15 cellular contexts compared by ENCODE assay signal in genomic region chr16:81499576-81500380, GRCh38. TPM values are rescaled to one million over a fixed set of nuclear protein-coding genes. Genes with fewer than 3 reads are reported as not detected.
DNase-seq lines count a peak whose midpoint lies in the region; ATAC-seq and TF ChIP-seq lines count a peak whose summit lies in the region.
"Had no signal": no experiment of that assay in that cellular context is flagged by ENCODE, and none has a peak within 500 bp of the region (broad histone marks: within the 10 kb centered on the region; RNA-seq: fewer than 3 reads in every experiment).

No MANE protein-coding gene starts in this region.

- H3K79me2 ChIP-seq in PC-3 (ENCODE audit: low read length) (peaks cover 92% of the 10 kb centered on the region), trophoblast cell (ENCODE audit: control insufficient read depth, insufficient read depth, low read length, poor library complexity) (peaks cover 8% of the 10 kb centered on the region)

- H3K9ac ChIP-seq in BLaER1 treated with 17β-estradiol and CSF1 and Interleukin-3, amounts not matched to agents 10 nM and 100 nM, result peak overlapping the region; percentile 36 to 74 (median 55); a peak in 16 of 22 replicates
- H3K9ac ChIP-seq in PC-3 (ENCODE audit: low read length) (peak overlapping the region; percentile 25; the same call in 1 of the 2 replicates), endodermal cell (ENCODE audit: extremely low read depth, low read length, poor library complexity, severe bottlenecking) (no peak overlapping the region), trophoblast cell (ENCODE audit: low read length) (no peak overlapping the region)

- DNase-seq in PC-3, result no peak
- no peak for DNase-seq in endodermal cell
- peak in 1 of 2 donors; percentile 9 for DNase-seq in trophoblast cell
- DNase-seq in CD4-positive, alpha-beta T cell, result no peak
- no peak for DNase-seq in H7
- DNase-seq: activated gamma-delta T cell, BE2C, hypothalamus, NCI-H1092, retina, tibial artery had no signal

- no peaks in the 10 kb centered on the region for H3K27me3 Mint-ChIP-seq in endodermal cell (ENCODE audit: insufficient read depth)
- H3K27me3 Mint-ChIP-seq in CD4-positive, alpha-beta T cell, result no peaks in the 10 kb centered on the region

- ATAC-seq in PC-3 (no peak), HG03565 (IDR thresholded peaks at IDR 0.05; ENCODE audit: unreplicated experiment) (no peak), HG02970 (IDR thresholded peaks at IDR 0.05; ENCODE audit: low FRiP score, unreplicated experiment) (no peak)
- no peak for ATAC-seq in CD4-positive, alpha-beta T cell (ENCODE audit: poor library complexity)

- CTCF ChIA-PET in PC-3 (lab: Charles Lee), result no interaction called here
- CTCF ChIA-PET in CD4-positive, alpha-beta T cell (lab: Charles Lee), result no interaction called here

- H3K9me3 ChIP-seq in BLaER1 treated with 17β-estradiol and CSF1 and Interleukin-3, amounts not matched to agents 10 nM and 100 nM (replicated peaks in 1 of 11), result no peaks in the 10 kb centered on the region
- H3K9me3 ChIP-seq in PC-3 (ENCODE audit: low read length), result no peaks in the 10 kb centered on the region
- H3K9me3 ChIP-seq in endodermal cell (ENCODE audit: control insufficient read depth, low read length), result no peaks in the 10 kb centered on the region
- no peaks in the 10 kb centered on the region for H3K9me3 ChIP-seq in trophoblast cell (ENCODE audit: insufficient read depth, low read depth, low read length)
- H3K9me3 ChIP-seq in CD4-positive, alpha-beta T cell (ENCODE audit: control insufficient read depth, low read length), result no peaks in the 10 kb centered on the region
- H3K9me3 ChIP-seq: ascending aorta, BE2C, tibial artery had no signal

- intact Hi-C loops in PC-3 (cut with micrococcal nuclease), result loop anchor here (5.0 kb wide), 1 partner anchor 52 kb away; no protein-coding TSS in a partner anchor
- intact Hi-C loops in CD4-positive, alpha-beta T cell (cut with DNase I, micrococcal nuclease), result loop anchor here in 1 of 2 experiments (10.0 kb wide), 1 partner anchor 55 kb away; the partner anchor contains the start of gene CMIP

- peak overlapping the region; percentile 41 for H3K27ac Mint-ChIP-seq in endodermal cell
- no peak overlapping the region for H3K27ac Mint-ChIP-seq in CD4-positive, alpha-beta T cell

- H3K27ac ChIP-seq in BLaER1 treated with 17β-estradiol and CSF1 and Interleukin-3, amounts not matched to agents 10 nM and 100 nM, result peak overlapping the region; percentile 14 to 88 (median 80); a peak in 21 of 22 replicates
- H3K27ac ChIP-seq in PC-3 (ENCODE audit: low read length) (peak overlapping the region; percentile 96), endodermal cell (ENCODE audit: low read depth, low read length) (peak overlapping the region; percentile 24), trophoblast cell (ENCODE audit: low read depth, low read length) (no peak overlapping the region)
- H3K27ac ChIP-seq in CD4-positive, alpha-beta T cell (ENCODE audit: low read depth, low read length), result no peak overlapping the region

- no peaks in the 10 kb centered on the region for H3K4me1 Mint-ChIP-seq in endodermal cell
- peaks cover 61% of the 10 kb centered on the region for H3K4me1 Mint-ChIP-seq in CD4-positive, alpha-beta T cell (ENCODE audit: low read depth)

- peak overlapping the region; percentile 51 for H3K14ac ChIP-seq in trophoblast cell (ENCODE audit: low read length)

- H4K20me1 ChIP-seq in BLaER1 treated with 17β-estradiol and CSF1 and Interleukin-3, amounts not matched to agents 10 nM and 100 nM, result peaks cover 38 to 96% (median 84%) of the 10 kb centered on the region in 11 experiments; a peak in 21 of 22 replicates
- H4K20me1 ChIP-seq in PC-3 (ENCODE audit: low read length), result no peaks in the 10 kb centered on the region

- no peaks in the 10 kb centered on the region for H3K9me2 ChIP-seq in PC-3 (replicated peaks; ENCODE audit: low read length)

- no peak overlapping the region for H3K4me3 Mint-ChIP-seq in endodermal cell
- no peak overlapping the region for H3K4me3 Mint-ChIP-seq in CD4-positive, alpha-beta T cell

- peak overlapping the region; percentile 20 for H4K8ac ChIP-seq in trophoblast cell (ENCODE audit: low read depth, low read length)

- peaks cover 7% of the 10 kb centered on the region for H3K79me1 ChIP-seq in trophoblast cell (ENCODE audit: low read length)

- peaks cover 9% of the 10 kb centered on the region for H3K36me3 Mint-ChIP-seq in endodermal cell (ENCODE audit: low read depth)
- H3K36me3 Mint-ChIP-seq in CD4-positive, alpha-beta T cell (ENCODE audit: low read depth), result no peaks in the 10 kb centered on the region

- no peak overlapping the region for H4K12ac ChIP-seq in trophoblast cell (ENCODE audit: low read depth, low read length)

- H3F3A ChIP-seq in PC-3 (ENCODE audit: low read length, unreplicated experiment), result no peaks in the 10 kb centered on the region

- peak overlapping the region; percentile 84 to 98 (median 92) for H3K4me2 ChIP-seq in BLaER1 treated with 17β-estradiol and CSF1 and Interleukin-3, amounts not matched to agents 10 nM and 100 nM
- H3K4me2 ChIP-seq in PC-3 (ENCODE audit: low read length), result no peak overlapping the region
- no peak overlapping the region for H3K4me2 ChIP-seq in trophoblast cell (ENCODE audit: low read length)

- H3K4me3 ChIP-seq in BLaER1 treated with 17β-estradiol and CSF1 and Interleukin-3, amounts not matched to agents 10 nM and 100 nM, result peak overlapping the region in 3 of 10 experiments; percentile 8 to 12 (median 10); a peak in 5 of 20 replicates
- H3K4me3 ChIP-seq in PC-3 (ENCODE audit: low read length) (no peak overlapping the region), endodermal cell (ENCODE audit: low read length) (no peak overlapping the region), trophoblast cell (ENCODE audit: low read depth, low read length) (no peak overlapping the region), H7 (ENCODE audit: insufficient read depth, low read depth, low read length) (no peak overlapping the region)
- H3K4me3 ChIP-seq: ascending aorta had no signal

- H4K91ac ChIP-seq in trophoblast cell (ENCODE audit: low read depth, low read length), result peak overlapping the region; percentile 48

- peak overlapping the region; percentile 41 for H2BK12ac ChIP-seq in trophoblast cell (ENCODE audit: low read length)

- H3K4me1 ChIP-seq in BLaER1 treated with 17β-estradiol and CSF1 and Interleukin-3, amounts not matched to agents 10 nM and 100 nM, result peaks cover 97 to 98% (median 98%) of the 10 kb centered on the region in 10 experiments
- H3K4me1 ChIP-seq in PC-3 (ENCODE audit: insufficient read depth, low read length), result peaks cover 32% of the 10 kb centered on the region
- no peaks in the 10 kb centered on the region for H3K4me1 ChIP-seq in endodermal cell (ENCODE audit: control insufficient read depth, insufficient read depth, low read length)
- peaks cover 15 to 20% of the 10 kb centered on the region in 2 experiments for H3K4me1 ChIP-seq in trophoblast cell (ENCODE audit: control insufficient read depth in 1 of 2, insufficient read depth in 2 of 2, low read length in 2 of 2)
- H3K4me1 ChIP-seq: ascending aorta had no signal

- H2BK5ac ChIP-seq in trophoblast cell (ENCODE audit: low read depth, low read length, poor library complexity), result no peak overlapping the region

- H3K23ac ChIP-seq in trophoblast cell (ENCODE audit: low read length), result no peak overlapping the region

- WGBS in endodermal cell (ENCODE audit: insufficient coverage in 1 of 2, insufficient read length in 1 of 2), 2 experiments, result 87 to 93% methylated on average over 11 to 20 of the region's 20 CpGs
- 100% methylated on average over 2 of the region's 20 CpGs for WGBS in trophoblast cell (ENCODE audit: extremely low coverage, insufficient coverage, insufficient read length)

- no peaks in the 10 kb centered on the region for H3K9me3 Mint-ChIP-seq in endodermal cell
- H3K9me3 Mint-ChIP-seq in CD4-positive, alpha-beta T cell, result no peaks in the 10 kb centered on the region

- no peak for TF ChIP-seq CTCF in PC-3 (conservative IDR thresholded peaks at IDR 0.05; ENCODE audit: low read depth, low read length)
- no peak for TF ChIP-seq CTCF in endodermal cell (conservative IDR thresholded peaks at IDR 0.05)
- no peak for TF ChIP-seq CTCF in CD4-positive, alpha-beta T cell (IDR thresholded peaks at IDR 0.05)

- H3K4ac ChIP-seq in trophoblast cell (ENCODE audit: low read depth, low read length), result peak overlapping the region; percentile 71

- H2BK120ac ChIP-seq in trophoblast cell (ENCODE audit: insufficient read depth, low read length, poor library complexity), result peak overlapping the region; percentile 6

- H2AFZ ChIP-seq in PC-3 (ENCODE audit: low read length) (no peak overlapping the region), trophoblast cell (ENCODE audit: insufficient read depth, low read length, poor library complexity) (no peak overlapping the region)

- POLR2A ChIA-PET in PC-3 (lab: Charles Lee; ENCODE audit: unreplicated experiment), result no interaction called here
- POLR2A ChIA-PET in CD4-positive, alpha-beta T cell (lab: Charles Lee), result no interaction called here

- peaks cover 0 to 36% (median 0%) of the 10 kb centered on the region in 11 experiments; a peak in 9 of 22 replicates for H3K36me3 ChIP-seq in BLaER1 treated with 17β-estradiol and CSF1 and Interleukin-3, amounts not matched to agents 10 nM and 100 nM
- no peaks in the 10 kb centered on the region; the same call in 1 of the 2 replicates for H3K36me3 ChIP-seq in PC-3 (ENCODE audit: low read depth, low read length)
- no peaks in the 10 kb centered on the region for H3K36me3 ChIP-seq in endodermal cell (ENCODE audit: control insufficient read depth, insufficient read depth, low read length)
- H3K36me3 ChIP-seq in trophoblast cell (ENCODE audit: control insufficient read depth in 1 of 2, insufficient read depth in 2 of 2, low read length in 2 of 2), result peaks cover 3 to 10% of the 10 kb centered on the region in 2 experiments
- no peaks in the 10 kb centered on the region for H3K36me3 ChIP-seq in H7 (replicated peaks; ENCODE audit: control insufficient read depth, insufficient read depth, low read length)
- H3K36me3 ChIP-seq: ascending aorta, BE2C, tibial artery had no signal

- no peaks in the 10 kb centered on the region for H3K27me3 ChIP-seq in BLaER1 treated with 17β-estradiol and CSF1 and Interleukin-3, amounts not matched to agents 10 nM and 100 nM
- H3K27me3 ChIP-seq in PC-3 (ENCODE audit: low read length) (no peaks in the 10 kb centered on the region), endodermal cell (ENCODE audit: control insufficient read depth, insufficient read depth, low read length, poor library complexity, severe bottlenecking) (no peaks in the 10 kb centered on the region), trophoblast cell (ENCODE audit: insufficient read depth, low read length) (no peaks in the 10 kb centered on the region), H7 (ENCODE audit: control insufficient read depth, insufficient read depth, low read length) (no peaks in the 10 kb centered on the region)
- H3K27me3 ChIP-seq in CD4-positive, alpha-beta T cell (ENCODE audit: control insufficient read depth, insufficient read depth, low read length), result no peaks in the 10 kb centered on the region
- H3K27me3 ChIP-seq: ascending aorta, BE2C, tibial artery had no signal

- BruUV-seq in PC-3 (replicated peaks; lab: Mats Ljungman, UMichigan), result no TSS peak

- H2AK5ac ChIP-seq in trophoblast cell (ENCODE audit: low read length), result no peak overlapping the region

- peak overlapping the region; percentile 50 for H3K18ac ChIP-seq in trophoblast cell (ENCODE audit: low read length)

RNA-seq across cellular contexts. Expression of gene CMIP, which starts 55.2 kb away (rescaled TPM):
- total RNA-seq in PC-3 (2014; rRNA removed) (25.7 and 43.7 TPM in 2 replicates), endodermal cell (10 to 100 TPM; 64.0 to 64.7 TPM)
- 52.7 TPM for polyA plus RNA-seq in endodermal cell (2013, experiment 1 of 2)
- polyA plus RNA-seq in endodermal cell (2013, experiment 2 of 2), result 47.8 TPM
- 78.7 and 79.2 TPM in 2 replicates for polyA plus RNA-seq in trophoblast cell (2013)
- 10 to 100 TPM; 33.5 to 35.3 TPM for total RNA-seq in CD4-positive, alpha-beta T cell
- total RNA-seq in H7 (2014; rRNA removed; shearing (Covaris generic)), result 13.1 and 19.2 TPM in 2 replicates

Comparison
In these comparisons a context has a peak if more than half of its experiments do, and no peak if none do; other contexts are left out.
1. H3K27ac ChIP-seq: peak in BLaER1 treated with 17β-estradiol and CSF1 and Interleukin-3, amounts not matched to agents 10 nM and 100 nM (11 of 11), PC-3 (single experiment) and endodermal cell (single experiment); none in trophoblast cell (single experiment) and CD4-positive, alpha-beta T cell (single experiment).
2. H3K4me2 ChIP-seq: peak in BLaER1 treated with 17β-estradiol and CSF1 and Interleukin-3, amounts not matched to agents 10 nM and 100 nM (11 of 11); none in PC-3 (single experiment) and trophoblast cell (single experiment).
3. H3K9ac ChIP-seq: peak in BLaER1 treated with 17β-estradiol and CSF1 and Interleukin-3, amounts not matched to agents 10 nM and 100 nM (11 of 11) and PC-3 (single experiment); none in endodermal cell (single experiment) and trophoblast cell (single experiment).